ENCODE assay signal across 24 cellular contexts in the genomic region with DNA sequence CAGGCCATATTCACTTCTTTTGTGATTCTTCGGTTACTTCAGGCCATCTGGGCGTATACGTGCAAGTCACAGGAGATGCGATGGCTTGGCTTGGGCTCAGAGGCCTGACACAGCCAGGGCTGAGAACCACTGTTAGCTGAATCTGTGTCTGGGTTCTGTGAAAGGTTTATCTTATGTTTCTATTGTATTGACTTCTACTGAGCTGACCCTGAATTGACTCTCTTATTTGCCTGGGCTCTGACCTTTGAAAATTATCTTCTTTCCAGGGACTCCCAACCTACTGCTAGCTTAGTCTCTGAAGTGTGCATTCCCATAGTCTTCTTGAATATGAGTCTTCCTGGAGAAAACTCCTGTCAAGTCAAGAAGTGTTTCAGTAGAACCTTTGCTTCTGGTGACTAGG.
"Had no signal": no experiment of that assay in that cellular context is flagged by ENCODE, and none has a peak within 500 bp of the region (broad histone marks: within the 10 kb centered on the region; RNA-seq: fewer than 3 reads in every experiment).

No MANE protein-coding gene starts in this region.

- H3K27ac Mint-ChIP-seq: activated B cell treated with CpG ODN at 0.5 μM for 24 hours; activated CD4-positive, alpha-beta T cell treated with anti-CD3 and anti-CD28 coated beads, Interleukin-2, amount 10 ng/mL, durations not matched to agents 24 days and 14 days; activated naive CD4-positive, alpha-beta T cell treated with anti-CD3 and anti-CD28 coated beads for 36 hours; activated naive CD8-positive, alpha-beta T cell; activated T-helper 17 cell treated with anti-CD3 and anti-CD28 coated beads, Interleukin-2, amount 50 U/mL, for 72 hours had no signal

- H3K27me3 Mint-ChIP-seq: activated B cell treated with CpG ODN at 0.5 μM for 24 hours; activated naive CD8-positive, alpha-beta T cell had no signal

- H3K36me3 Mint-ChIP-seq: activated naive CD8-positive, alpha-beta T cell had no signal

- H3K9ac ChIP-seq: SK-N-SH had no signal

- H3K27ac ChIP-seq: brain microvascular endothelial cell, cardiac muscle cell, Peyer's patch, RWPE1, SJCRH30 had no signal

- H3K4me1 ChIP-seq: Peyer's patch, SJCRH30 had no signal

- H3K36me3 ChIP-seq: brain microvascular endothelial cell, cardiac muscle cell, Peyer's patch, SJCRH30 had no signal

- ATAC-seq: activated T-cell treated with anti-CD3 and anti-CD28 coated beads, Interleukin-2, amount 50 U/mL, for 4 hours; activated T-helper 17 cell treated with anti-CD3 and anti-CD28 coated beads, Interleukin-2, amount 50 U/mL, for 72 hours had no signal

- DNase-seq: activated B cell treated with CpG ODN at 0.5 μM for 24 hours; activated CD4-positive, alpha-beta T cell treated with anti-CD3 and anti-CD28 coated beads for 1 hour; activated CD4-positive, alpha-beta T cell treated with anti-CD3 and anti-CD28 coated beads, Interleukin-2, amount 10 ng/mL, durations not matched to agents 24 days and 14 days; activated CD4-positive, alpha-beta T cell treated with anti-CD3 and anti-CD28 coated beads, Interleukin-2, amount 50 U/mL, for 48 hours; activated gamma-delta T cell; activated naive CD4-positive, alpha-beta T cell treated with anti-CD3 and anti-CD28 coated beads for 36 hours; activated T-cell treated with anti-CD3 and anti-CD28 coated beads, Interleukin-2, amount 50 U/mL, for 4 hours; brain microvascular endothelial cell; cerebellar nuclear complex; NCI-H1105 treated with DMSO at 0.1 percent for 48 hours; NCI-H1436 treated with DMSO at 0.1 percent for 48 hours; NCI-H187; NCI-H2081; NCI-H510A treated with DMSO at 0.1 percent for 48 hours; NCI-H69; Peyer's patch; Right ventricle myocardium superior; SJCRH30; SK-N-SH; T-helper 1 cell had no signal

- H3K4me2 ChIP-seq: SK-N-SH had no signal

- H3K27me3 ChIP-seq: brain microvascular endothelial cell, cardiac muscle cell, Peyer's patch, SJCRH30 had no signal

- H3K9me3 Mint-ChIP-seq: activated B cell treated with CpG ODN at 0.5 μM for 24 hours; activated CD4-positive, alpha-beta T cell treated with anti-CD3 and anti-CD28 coated beads, Interleukin-2, amount 10 ng/mL, durations not matched to agents 24 days and 14 days; activated naive CD4-positive, alpha-beta T cell treated with anti-CD3 and anti-CD28 coated beads for 36 hours; activated T-cell treated with anti-CD3 and anti-CD28 coated beads, Interleukin-2, amount 50 U/mL, for 4 hours; activated T-helper 17 cell treated with anti-CD3 and anti-CD28 coated beads, Interleukin-2, amount 50 U/mL, for 72 hours had no signal

- H3K4me3 ChIP-seq: cardiac muscle cell, Peyer's patch, SJCRH30 had no signal

- H3K9me3 ChIP-seq: Peyer's patch, SJCRH30, SK-N-SH had no signal

- H3K4me1 Mint-ChIP-seq: activated B cell treated with CpG ODN at 0.5 μM for 24 hours; activated CD4-positive, alpha-beta T cell treated with anti-CD3 and anti-CD28 coated beads, Interleukin-2, amount 10 ng/mL, durations not matched to agents 24 days and 14 days; activated T-helper 17 cell treated with anti-CD3 and anti-CD28 coated beads, Interleukin-2, amount 50 U/mL, for 72 hours had no signal

- H3K4me3 Mint-ChIP-seq: activated B cell treated with CpG ODN at 0.5 μM for 24 hours; activated CD4-positive, alpha-beta T cell treated with anti-CD3 and anti-CD28 coated beads, Interleukin-2, amount 10 ng/mL, durations not matched to agents 24 days and 14 days; activated naive CD4-positive, alpha-beta T cell treated with anti-CD3 and anti-CD28 coated beads for 36 hours; activated naive CD8-positive, alpha-beta T cell; activated T-cell treated with anti-CD3 and anti-CD28 coated beads, Interleukin-2, amount 50 U/mL, for 4 hours; activated T-helper 17 cell treated with anti-CD3 and anti-CD28 coated beads, Interleukin-2, amount 50 U/mL, for 72 hours had no signal
